ENCODE assay signal across 1 cellular context in genomic region chr2:96868555-96869280, GRCh38.
A peak's percentile ranks its signal among the peaks of the same experiment; 100 is the strongest.
TF ChIP-seq lines count a peak whose summit lies in the region.

No MANE protein-coding gene starts in this region.

TF ChIP-seq in GM12878, 131 proteins besides CTCF, POLR2A, EP300 and RAD21 (continued from another document and continues in another):
- no peak for TF ChIP-seq IRF5 (IDR thresholded peaks at IDR 0.05; ENCODE audit: borderline replicate concordance)
- TF ChIP-seq CEBPB (IDR thresholded peaks at IDR 0.05; ENCODE audit: borderline replicate concordance in 1 of 2, low read depth in 2 of 2, low read length in 2 of 2): 0 out of 4 replicates have a peak, but pooled peaks of 1 of the 2 experiments have one; percentile 20
- TF ChIP-seq SMARCA5 (IDR thresholded peaks at IDR 0.05): peak; percentile 92; the same call in 1 of the 2 replicates
- no peak for TF ChIP-seq TBL1XR1 (IDR thresholded peaks at IDR 0.05; ENCODE audit: low read depth, low read length)
- TF ChIP-seq ZBTB40 (IDR thresholded peaks at IDR 0.05; ENCODE audit: borderline replicate concordance): peak; percentile 46; the same call in 1 of the 2 replicates
- TF ChIP-seq E2F4 (IDR thresholded peaks at IDR 0.05; ENCODE audit: low read depth, low read length): no peak
- 0 out of 2 replicates have a peak, but pooled peaks have one; percentile 24 for TF ChIP-seq LARP7 (IDR thresholded peaks at IDR 0.05)
- TF ChIP-seq POLR2AphosphoS5 (IDR thresholded peaks at IDR 0.05; ENCODE audit: low read length): peak; percentile 73
- TF ChIP-seq FOS (IDR thresholded peaks at IDR 0.05; ENCODE audit: borderline replicate concordance, extremely low read depth, insufficient read length): no peak
- TF ChIP-seq IKZF2 (IDR thresholded peaks at IDR 0.05): 0 out of 4 replicates have a peak, but pooled peaks of 1 of the 2 experiments have one; percentile 2
- peak; percentile 30; the same call in 1 of the 2 replicates for TF ChIP-seq CHD1 (IDR thresholded peaks at IDR 0.05; ENCODE audit: low read depth, low read length)
- no peak for TF ChIP-seq ZBTB4 (CRISPR knock-in tag; IDR thresholded peaks at IDR 0.05)
- TF ChIP-seq SPI1 (IDR thresholded peaks at IDR 0.05; ENCODE audit: borderline replicate concordance, insufficient read depth, low read depth, low read length): peak; percentile 28; the same call in 1 of the 2 replicates
- peak; percentile 33; the same call in 1 of the 2 replicates for TF ChIP-seq ZNF592 (IDR thresholded peaks at IDR 0.05)
- no peak for TF ChIP-seq ATF7 (IDR thresholded peaks at IDR 0.05; ENCODE audit: low read depth)
- no peak for TF ChIP-seq BCL11A (IDR thresholded peaks at IDR 0.05; ENCODE audit: low read depth, low read length)
- no peak for TF ChIP-seq MTA3 (IDR thresholded peaks at IDR 0.05; ENCODE audit: borderline replicate concordance, low read length)
- TF ChIP-seq SUZ12 (IDR thresholded peaks at IDR 0.05; ENCODE audit: unreplicated experiment): no peak
- TF ChIP-seq NRF1 (conservative IDR thresholded peaks at IDR 0.05; ENCODE audit: low read depth, low read length): no peak
- no peak for TF ChIP-seq ZNF207 (IDR thresholded peaks at IDR 0.05; ENCODE audit: borderline replicate concordance)
- TF ChIP-seq ZBTB33 (IDR thresholded peaks at IDR 0.05): no peak
- no peak for TF ChIP-seq E4F1 (IDR thresholded peaks at IDR 0.05; ENCODE audit: borderline replicate concordance, partially characterized antibody)
- TF ChIP-seq MEF2A (IDR thresholded peaks at IDR 0.05; ENCODE audit: insufficient read depth, low read depth, low read length): no peak
- TF ChIP-seq ZBTB11 (CRISPR knock-in tag; IDR thresholded peaks at IDR 0.05): no peak
- peak; percentile 77; the same call in 1 of the 2 replicates for TF ChIP-seq SMAD5 (IDR thresholded peaks at IDR 0.05; ENCODE audit: low read depth)
- no peak for TF ChIP-seq ZNF274 (IDR thresholded peaks at IDR 0.05; ENCODE audit: insufficient read depth, insufficient read length)
- TF ChIP-seq YBX1 (IDR thresholded peaks at IDR 0.05): no peak
- no peak for TF ChIP-seq SREBF1 (IDR thresholded peaks at IDR 0.05; ENCODE audit: low read length)
- TF ChIP-seq CREB1 (IDR thresholded peaks at IDR 0.05; ENCODE audit: low read depth): 0 out of 2 replicates have a peak, but pooled peaks have one; percentile 7
- TF ChIP-seq JUND (IDR thresholded peaks at IDR 0.05; ENCODE audit: low read depth, low read length): no peak
- TF ChIP-seq SMC3 (IDR thresholded peaks at IDR 0.05; ENCODE audit: borderline replicate concordance, low read length): no peak
- TF ChIP-seq POU2F2 (IDR thresholded peaks at IDR 0.05; ENCODE audit: borderline replicate concordance, low read depth, low read length): no peak
- TF ChIP-seq BRCA1 (IDR thresholded peaks at IDR 0.05; ENCODE audit: low read depth, low read length): no peak
